In the genomic region with DNA sequence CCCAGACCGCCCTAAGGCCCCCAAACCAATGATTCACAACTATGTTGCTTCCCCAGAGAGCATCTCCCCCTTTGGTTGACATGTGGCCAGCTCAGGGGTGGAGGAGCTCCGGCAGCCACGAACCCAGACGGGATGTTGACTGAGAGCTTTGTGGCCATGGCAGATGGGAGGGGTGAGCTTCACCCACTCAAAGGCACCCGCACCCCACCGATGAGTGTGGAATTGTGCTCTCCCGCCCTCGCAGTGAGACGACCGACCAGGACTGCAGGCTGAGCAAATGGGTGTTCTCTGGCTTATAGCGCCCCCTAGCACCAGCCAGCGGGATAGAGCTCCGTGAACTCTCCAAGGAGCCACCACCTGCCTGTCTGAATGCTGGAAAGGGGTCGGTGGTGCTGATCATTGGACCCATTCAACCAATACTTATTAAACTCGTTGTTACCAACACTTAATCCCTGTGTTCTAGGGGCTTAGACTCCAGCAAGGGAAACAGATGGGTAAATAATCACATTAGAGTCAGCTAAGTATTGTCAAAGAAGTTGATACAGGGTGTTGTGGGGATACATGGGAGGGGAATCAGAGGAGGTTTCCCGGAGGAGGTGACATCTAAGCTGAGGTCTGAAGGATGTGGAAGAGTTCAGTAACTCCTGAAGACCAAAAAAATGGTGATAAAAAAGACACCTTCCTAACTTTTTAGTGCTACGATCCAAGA, we compare ENCODE assay signal across 1 cellular context.
TF ChIP-seq lines count a peak whose summit lies in the region.

No MANE protein-coding gene starts in this region.

TF ChIP-seq in GM23338, 12 proteins besides CTCF, POLR2A, EP300 and RAD21:
- TF ChIP-seq, protein P1, sequence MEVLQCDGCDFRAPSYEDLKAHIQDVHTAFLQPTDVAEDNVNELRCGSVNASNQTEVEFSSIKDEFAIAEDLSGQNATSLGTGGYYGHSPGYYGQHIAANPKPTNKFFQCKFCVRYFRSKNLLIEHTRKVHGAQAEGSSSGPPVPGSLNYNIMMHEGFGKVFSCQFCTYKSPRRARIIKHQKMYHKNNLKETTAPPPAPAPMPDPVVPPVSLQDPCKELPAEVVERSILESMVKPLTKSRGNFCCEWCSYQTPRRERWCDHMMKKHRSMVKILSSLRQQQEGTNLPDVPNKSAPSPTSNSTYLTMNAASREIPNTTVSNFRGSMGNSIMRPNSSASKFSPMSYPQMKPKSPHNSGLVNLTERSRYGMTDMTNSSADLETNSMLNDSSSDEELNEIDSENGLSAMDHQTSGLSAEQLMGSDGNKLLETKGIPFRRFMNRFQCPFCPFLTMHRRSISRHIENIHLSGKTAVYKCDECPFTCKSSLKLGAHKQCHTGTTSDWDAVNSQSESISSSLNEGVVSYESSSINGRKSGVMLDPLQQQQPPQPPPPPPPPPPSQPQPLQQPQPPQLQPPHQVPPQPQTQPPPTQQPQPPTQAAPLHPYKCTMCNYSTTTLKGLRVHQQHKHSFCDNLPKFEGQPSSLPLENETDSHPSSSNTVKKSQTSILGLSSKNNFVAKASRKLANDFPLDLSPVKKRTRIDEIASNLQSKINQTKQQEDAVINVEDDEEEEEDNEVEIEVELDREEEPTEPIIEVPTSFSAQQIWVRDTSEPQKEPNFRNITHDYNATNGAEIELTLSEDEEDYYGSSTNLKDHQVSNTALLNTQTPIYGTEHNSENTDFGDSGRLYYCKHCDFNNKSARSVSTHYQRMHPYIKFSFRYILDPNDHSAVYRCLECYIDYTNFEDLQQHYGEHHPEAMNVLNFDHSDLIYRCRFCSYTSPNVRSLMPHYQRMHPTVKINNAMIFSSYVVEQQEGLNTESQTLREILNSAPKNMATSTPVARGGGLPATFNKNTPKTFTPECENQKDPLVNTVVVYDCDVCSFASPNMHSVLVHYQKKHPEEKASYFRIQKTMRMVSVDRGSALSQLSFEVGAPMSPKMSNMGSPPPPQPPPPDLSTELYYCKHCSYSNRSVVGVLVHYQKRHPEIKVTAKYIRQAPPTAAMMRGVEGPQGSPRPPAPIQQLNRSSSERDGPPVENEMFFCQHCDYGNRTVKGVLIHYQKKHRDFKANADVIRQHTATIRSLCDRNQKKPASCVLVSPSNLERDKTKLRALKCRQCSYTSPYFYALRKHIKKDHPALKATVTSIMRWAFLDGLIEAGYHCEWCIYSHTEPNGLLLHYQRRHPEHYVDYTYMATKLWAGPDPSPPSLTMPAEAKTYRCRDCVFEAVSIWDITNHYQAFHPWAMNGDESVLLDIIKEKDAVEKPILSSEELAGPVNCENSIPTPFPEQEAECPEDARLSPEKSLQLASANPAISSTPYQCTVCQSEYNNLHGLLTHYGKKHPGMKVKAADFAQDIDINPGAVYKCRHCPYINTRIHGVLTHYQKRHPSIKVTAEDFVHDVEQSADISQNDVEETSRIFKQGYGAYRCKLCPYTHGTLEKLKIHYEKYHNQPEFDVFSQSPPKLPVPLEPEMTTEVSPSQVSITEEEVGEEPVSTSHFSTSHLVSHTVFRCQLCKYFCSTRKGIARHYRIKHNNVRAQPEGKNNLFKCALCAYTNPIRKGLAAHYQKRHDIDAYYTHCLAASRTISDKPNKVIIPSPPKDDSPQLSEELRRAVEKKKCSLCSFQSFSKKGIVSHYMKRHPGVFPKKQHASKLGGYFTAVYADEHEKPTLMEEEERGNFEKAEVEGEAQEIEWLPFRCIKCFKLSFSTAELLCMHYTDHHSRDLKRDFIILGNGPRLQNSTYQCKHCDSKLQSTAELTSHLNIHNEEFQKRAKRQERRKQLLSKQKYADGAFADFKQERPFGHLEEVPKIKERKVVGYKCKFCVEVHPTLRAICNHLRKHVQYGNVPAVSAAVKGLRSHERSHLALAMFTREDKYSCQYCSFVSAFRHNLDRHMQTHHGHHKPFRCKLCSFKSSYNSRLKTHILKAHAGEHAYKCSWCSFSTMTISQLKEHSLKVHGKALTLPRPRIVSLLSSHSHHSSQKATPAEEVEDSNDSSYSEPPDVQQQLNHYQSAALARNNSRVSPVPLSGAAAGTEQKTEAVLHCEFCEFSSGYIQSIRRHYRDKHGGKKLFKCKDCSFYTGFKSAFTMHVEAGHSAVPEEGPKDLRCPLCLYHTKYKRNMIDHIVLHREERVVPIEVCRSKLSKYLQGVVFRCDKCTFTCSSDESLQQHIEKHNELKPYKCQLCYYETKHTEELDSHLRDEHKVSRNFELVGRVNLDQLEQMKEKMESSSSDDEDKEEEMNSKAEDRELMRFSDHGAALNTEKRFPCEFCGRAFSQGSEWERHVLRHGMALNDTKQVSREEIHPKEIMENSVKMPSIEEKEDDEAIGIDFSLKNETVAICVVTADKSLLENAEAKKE (CRISPR knock-in tag; IDR thresholded peaks at IDR 0.05), result no peak
- TF ChIP-seq, protein P2, sequence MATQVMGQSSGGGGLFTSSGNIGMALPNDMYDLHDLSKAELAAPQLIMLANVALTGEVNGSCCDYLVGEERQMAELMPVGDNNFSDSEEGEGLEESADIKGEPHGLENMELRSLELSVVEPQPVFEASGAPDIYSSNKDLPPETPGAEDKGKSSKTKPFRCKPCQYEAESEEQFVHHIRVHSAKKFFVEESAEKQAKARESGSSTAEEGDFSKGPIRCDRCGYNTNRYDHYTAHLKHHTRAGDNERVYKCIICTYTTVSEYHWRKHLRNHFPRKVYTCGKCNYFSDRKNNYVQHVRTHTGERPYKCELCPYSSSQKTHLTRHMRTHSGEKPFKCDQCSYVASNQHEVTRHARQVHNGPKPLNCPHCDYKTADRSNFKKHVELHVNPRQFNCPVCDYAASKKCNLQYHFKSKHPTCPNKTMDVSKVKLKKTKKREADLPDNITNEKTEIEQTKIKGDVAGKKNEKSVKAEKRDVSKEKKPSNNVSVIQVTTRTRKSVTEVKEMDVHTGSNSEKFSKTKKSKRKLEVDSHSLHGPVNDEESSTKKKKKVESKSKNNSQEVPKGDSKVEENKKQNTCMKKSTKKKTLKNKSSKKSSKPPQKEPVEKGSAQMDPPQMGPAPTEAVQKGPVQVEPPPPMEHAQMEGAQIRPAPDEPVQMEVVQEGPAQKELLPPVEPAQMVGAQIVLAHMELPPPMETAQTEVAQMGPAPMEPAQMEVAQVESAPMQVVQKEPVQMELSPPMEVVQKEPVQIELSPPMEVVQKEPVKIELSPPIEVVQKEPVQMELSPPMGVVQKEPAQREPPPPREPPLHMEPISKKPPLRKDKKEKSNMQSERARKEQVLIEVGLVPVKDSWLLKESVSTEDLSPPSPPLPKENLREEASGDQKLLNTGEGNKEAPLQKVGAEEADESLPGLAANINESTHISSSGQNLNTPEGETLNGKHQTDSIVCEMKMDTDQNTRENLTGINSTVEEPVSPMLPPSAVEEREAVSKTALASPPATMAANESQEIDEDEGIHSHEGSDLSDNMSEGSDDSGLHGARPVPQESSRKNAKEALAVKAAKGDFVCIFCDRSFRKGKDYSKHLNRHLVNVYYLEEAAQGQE (IDR thresholded peaks at IDR 0.05; ENCODE audit: unreplicated experiment), result no peak
- TF ChIP-seq STAT1 (IDR thresholded peaks at IDR 0.05; ENCODE audit: unreplicated experiment) (no peak), POLR2AphosphoS5 (IDR thresholded peaks at IDR 0.05; ENCODE audit: low read depth) (no peak), ZNF114 (CRISPR knock-in tag; IDR thresholded peaks at IDR 0.05) (no peak), NANOG (IDR thresholded peaks at IDR 0.05; ENCODE audit: borderline replicate concordance) (no peak), ZNF331 (CRISPR knock-in tag; IDR thresholded peaks at IDR 0.05; ENCODE audit: low read depth) (no peak), EZH2phosphoT487 (IDR thresholded peaks at IDR 0.05; ENCODE audit: unreplicated experiment) (no peak), CREB1 (CRISPR knock-in tag; IDR thresholded peaks at IDR 0.05; ENCODE audit: low read depth) (no peak), EZH2 (IDR thresholded peaks at IDR 0.05; ENCODE audit: low read depth, unreplicated experiment) (no peak), JUNB (IDR thresholded peaks at IDR 0.05; ENCODE audit: unreplicated experiment) (no peak)
- TF ChIP-seq, protein P3, sequence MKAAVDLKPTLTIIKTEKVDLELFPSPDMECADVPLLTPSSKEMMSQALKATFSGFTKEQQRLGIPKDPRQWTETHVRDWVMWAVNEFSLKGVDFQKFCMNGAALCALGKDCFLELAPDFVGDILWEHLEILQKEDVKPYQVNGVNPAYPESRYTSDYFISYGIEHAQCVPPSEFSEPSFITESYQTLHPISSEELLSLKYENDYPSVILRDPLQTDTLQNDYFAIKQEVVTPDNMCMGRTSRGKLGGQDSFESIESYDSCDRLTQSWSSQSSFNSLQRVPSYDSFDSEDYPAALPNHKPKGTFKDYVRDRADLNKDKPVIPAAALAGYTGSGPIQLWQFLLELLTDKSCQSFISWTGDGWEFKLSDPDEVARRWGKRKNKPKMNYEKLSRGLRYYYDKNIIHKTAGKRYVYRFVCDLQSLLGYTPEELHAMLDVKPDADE (IDR thresholded peaks at IDR 0.05), result no peak
